In the genomic region with DNA sequence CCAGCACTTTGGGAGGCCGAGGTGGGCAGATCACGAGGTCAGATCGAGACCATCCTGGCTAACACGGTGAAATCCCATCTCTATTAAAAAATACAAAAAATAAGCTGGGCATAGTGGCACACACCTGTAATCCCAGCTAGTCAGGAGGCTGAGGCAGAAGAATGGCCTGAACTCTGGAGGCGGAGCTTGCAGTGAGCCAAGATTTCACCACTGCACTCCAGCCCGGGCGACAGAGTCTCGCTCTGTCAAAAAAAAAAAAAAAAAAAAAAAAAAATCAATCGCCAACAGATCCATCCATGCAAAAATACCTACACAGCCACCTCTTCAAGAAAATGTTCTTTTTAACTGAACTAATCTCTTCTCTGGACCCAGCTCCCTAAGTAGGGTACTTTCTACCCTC, we compare ENCODE assay signal across 6 cellular contexts.
DNase-seq lines count a peak whose midpoint lies in the region; ATAC-seq and TF ChIP-seq lines count a peak whose summit lies in the region.
"Not testable (repeated sequence)": the region's sequence is repeated elsewhere in the genome, so short reads cannot be mapped to it uniquely, and the experiment has no call there.

No MANE protein-coding gene starts in this region.

- not testable (repeated sequence) for H3K36me3 Mint-ChIP-seq in brain; progenitor cell of endocrine pancreas (ENCODE audit: insufficient read depth)
- H3K36me3 Mint-ChIP-seq in neural progenitor cell: peaks cover 12% of the 10 kb centered on the region

- not testable (repeated sequence) for H3K9me3 ChIP-seq in right lobe of liver; neural progenitor cell (ENCODE audit: low read depth)

- ATAC-seq in left lobe of liver (peak; percentile 71), right lobe of liver (peak; percentile 49 to 77 (median 64))

- not testable (repeated sequence) for H3K4me2 ChIP-seq in neural progenitor cell

- not testable (repeated sequence) for H3K27ac ChIP-seq in right lobe of liver, neural progenitor cell

- not testable (repeated sequence) for H3K9ac ChIP-seq in neural progenitor cell

- not testable (repeated sequence) for H3K4me3 ChIP-seq in right lobe of liver, neural progenitor cell

- H3K4me1 Mint-ChIP-seq in brain: peaks cover 12% of the 10 kb centered on the region
- peaks cover 21% of the 10 kb centered on the region for H3K4me1 Mint-ChIP-seq in neural progenitor cell
- H3K4me1 Mint-ChIP-seq in progenitor cell of endocrine pancreas (ENCODE audit: low read depth): not testable (repeated sequence)

- TF ChIP-seq CTCF in brain (conservative IDR thresholded peaks at IDR 0.05); right lobe of liver (IDR thresholded peaks at IDR 0.05); neural progenitor cell (IDR thresholded peaks at IDR 0.05); progenitor cell of endocrine pancreas (IDR thresholded peaks at IDR 0.05; ENCODE audit: unreplicated experiment): not testable (repeated sequence)

- H4K20me1 ChIP-seq in neural progenitor cell (ENCODE audit: low read depth): not testable (repeated sequence)

- peaks cover 76% of the 10 kb centered on the region for H3K79me2 ChIP-seq in neural progenitor cell (ENCODE audit: low read depth)

- peaks cover 36% of the 10 kb centered on the region for H3F3A ChIP-seq in neural progenitor cell (ENCODE audit: low read depth)

- not testable (repeated sequence) for TF ChIP-seq POLR2A in right lobe of liver (IDR thresholded peaks at IDR 0.05)

- H3K27me3 Mint-ChIP-seq in brain; neural progenitor cell (ENCODE audit: insufficient read depth, low read depth); progenitor cell of endocrine pancreas: not testable (repeated sequence)

- H3K27me3 ChIP-seq in right lobe of liver, neural progenitor cell: not testable (repeated sequence)

- not testable (repeated sequence) for H2AFZ ChIP-seq in neural progenitor cell (replicated peaks)

- DNase-seq in left lobe of liver (ENCODE audit: low spot score) (peak; percentile 56), right lobe of liver (peak in 2 of 3 donors; percentile 33 to 58), mucosa of gallbladder (ENCODE audit: low spot score) (peak; percentile 43)
- DNase-seq in neural progenitor cell (ENCODE audit: low spot score); progenitor cell of endocrine pancreas (ENCODE audit: low spot score, unreplicated experiment): not testable (repeated sequence)

- not testable (repeated sequence) for H3K36me3 ChIP-seq in right lobe of liver, neural progenitor cell

- not testable (repeated sequence) for H3K4me1 ChIP-seq in right lobe of liver
- peaks cover 66% of the 10 kb centered on the region for H3K4me1 ChIP-seq in neural progenitor cell

- intact Hi-C loops in right lobe of liver (cut with DNase I): not testable (repeated sequence)

- H3K27ac Mint-ChIP-seq in brain (peak overlapping the region in 3 of 5 experiments; percentile 48 to 57 (median 53)), neural progenitor cell (peak overlapping the region; percentile 89), progenitor cell of endocrine pancreas (peak overlapping the region; percentile 58)

- WGBS in right lobe of liver (ENCODE audit: insufficient coverage, low coverage, low lambda C conversion rate, missing lambda C conversion rate): 35% methylated on average over 8 of the region's 9 CpGs

- H3K4me3 Mint-ChIP-seq in brain: peak overlapping the region in 1 of 5 experiments; percentile 39
- not testable (repeated sequence) for H3K4me3 Mint-ChIP-seq in neural progenitor cell; progenitor cell of endocrine pancreas (ENCODE audit: low read depth)

- not testable (repeated sequence) for H3K9me3 Mint-ChIP-seq in brain; neural progenitor cell; progenitor cell of endocrine pancreas (ENCODE audit: low read depth)
